13 cellular contexts compared by ENCODE assay signal in genomic region chr12:124867389-124867930, GRCh38. TPM values are rescaled to one million over a fixed set of nuclear protein-coding genes. Genes with fewer than 3 reads are reported as not detected.
DNase-seq lines count a peak whose midpoint lies in the region; ATAC-seq and TF ChIP-seq lines count a peak whose summit lies in the region.
"Had no signal": no experiment of that assay in that cellular context is flagged by ENCODE, and none has a peak within 500 bp of the region (broad histone marks: within the 10 kb centered on the region; RNA-seq: fewer than 3 reads in every experiment).

No MANE protein-coding gene starts in this region.

- 0 out of 2 replicates have a peak overlapping the region, but pooled peaks have one; percentile 12 for H3K27ac ChIP-seq in DOHH2 (ENCODE audit: low read depth, low read length)
- H3K27ac ChIP-seq: lower lobe of right lung had no signal

- no peaks in the 10 kb centered on the region for H3K9me3 Mint-ChIP-seq in osteocyte (ENCODE audit: unreplicated experiment)
- no peaks in the 10 kb centered on the region for H3K9me3 Mint-ChIP-seq in activated T-cell treated with anti-CD3 and anti-CD28 coated beads, Interleukin-2, amount 50 U/mL, for 72 hours
- H3K9me3 Mint-ChIP-seq: activated CD8-positive, alpha-beta T cell treated with anti-CD3 and anti-CD28 coated beads for 36 hours had no signal

- TF ChIP-seq CTCF in DOHH2 (IDR thresholded peaks at IDR 0.05; ENCODE audit: low read depth, low read length, poor library complexity, severe bottlenecking), result no peak
- no peak for TF ChIP-seq CTCF in NB4 (IDR thresholded peaks at IDR 0.05; ENCODE audit: low read depth, low read length)
- no peak for TF ChIP-seq CTCF in osteocyte (IDR thresholded peaks at IDR 0.05)

- H3K4me2 ChIP-seq in DOHH2 (ENCODE audit: low read length), result peak overlapping the region; percentile 21

- H3K79me2 ChIP-seq in DOHH2 (ENCODE audit: control insufficient read depth, low read length), result peaks cover 13% of the 10 kb centered on the region

- DNase-seq in NB4 (ENCODE audit: low read depth) (peak; percentile 64), dermis blood vessel endothelial cell (peak; percentile 49), osteocyte (ENCODE audit: extremely low spot score, unreplicated experiment) (no peak)
- DNase-seq in activated T-cell treated with anti-CD3 and anti-CD28 coated beads, Interleukin-2, amount 50 U/mL, for 72 hours, result no peak
- DNase-seq in stimulated activated naive CD4-positive, alpha-beta T cell (lab: John Stamatoyannopoulos, UW), result no peak
- DNase-seq: activated CD8-positive, alpha-beta T cell treated with anti-CD3 and anti-CD28 coated beads for 36 hours; activated naive CD4-positive, alpha-beta T cell treated with anti-CD3 and anti-CD28 coated beads, Interleukin-2, amount 50 U/mL, for 16 hours; head of caudate nucleus; lower lobe of right lung; stimulated activated CD4-positive, alpha-beta T cell treated with anti-CD3 and anti-CD28 coated beads, Interleukin-4, amount 100 ng/mL, for 1 hour; T-helper 17 cell had no signal

- peaks cover 2% of the 10 kb centered on the region for H3K27me3 Mint-ChIP-seq in osteocyte (ENCODE audit: unreplicated experiment)
- H3K27me3 Mint-ChIP-seq in activated T-cell treated with anti-CD3 and anti-CD28 coated beads, Interleukin-2, amount 50 U/mL, for 72 hours (ENCODE audit: low read depth), result peaks cover 14% of the 10 kb centered on the region

- peaks cover 12% of the 10 kb centered on the region for H3K36me3 ChIP-seq in DOHH2 (ENCODE audit: control insufficient read depth, low read length)
- H3K36me3 ChIP-seq: lower lobe of right lung had no signal

- no peaks in the 10 kb centered on the region for H3K27me3 ChIP-seq in DOHH2 (ENCODE audit: control insufficient read depth, low read length)

- no peak for TF ChIP-seq POLR2A in NB4 (IDR thresholded peaks at IDR 0.05; ENCODE audit: extremely low read depth, insufficient read length)

- H3K4me1 ChIP-seq in DOHH2 (ENCODE audit: control insufficient read depth, low read length), result peaks cover 66% of the 10 kb centered on the region

- no peaks in the 10 kb centered on the region for H3K9me3 ChIP-seq in DOHH2 (ENCODE audit: control insufficient read depth, insufficient read depth, low read length)
- H3K9me3 ChIP-seq: lower lobe of right lung had no signal

- H3K4me3 ChIP-seq in DOHH2 (ENCODE audit: low read length) (no peak overlapping the region), NB4 (ENCODE audit: low read depth, low read length) (no peak overlapping the region)
- H3K4me3 ChIP-seq: lower lobe of right lung had no signal

- peaks cover 15% of the 10 kb centered on the region for H3F3A ChIP-seq in DOHH2 (ENCODE audit: control insufficient read depth, insufficient read depth)

- peaks cover 15% of the 10 kb centered on the region for H3K4me1 Mint-ChIP-seq in osteocyte (ENCODE audit: unreplicated experiment)
- H3K4me1 Mint-ChIP-seq in activated T-cell treated with anti-CD3 and anti-CD28 coated beads, Interleukin-2, amount 50 U/mL, for 72 hours (ENCODE audit: low read depth), result peaks cover 33% of the 10 kb centered on the region

- no peak for ATAC-seq in activated T-cell treated with anti-CD3 and anti-CD28 coated beads, Interleukin-2, amount 50 U/mL, for 72 hours (replicated peaks in 1 of 2)
- ATAC-seq in GM21447 (IDR thresholded peaks at IDR 0.05; ENCODE audit: unreplicated experiment), result no peak
- ATAC-seq: activated CD8-positive, alpha-beta T cell treated with anti-CD3 and anti-CD28 coated beads for 36 hours; lower lobe of right lung; T-helper 17 cell had no signal

- H4K20me1 ChIP-seq in DOHH2 (ENCODE audit: control insufficient read depth, insufficient read depth, low read depth, low read length), result no peaks in the 10 kb centered on the region; the same call in 1 of the 2 replicates

- H3K4me3 Mint-ChIP-seq in osteocyte (ENCODE audit: unreplicated experiment), result no peak overlapping the region
- no peak overlapping the region for H3K4me3 Mint-ChIP-seq in activated T-cell treated with anti-CD3 and anti-CD28 coated beads, Interleukin-2, amount 50 U/mL, for 72 hours
- H3K4me3 Mint-ChIP-seq: activated CD8-positive, alpha-beta T cell treated with anti-CD3 and anti-CD28 coated beads for 36 hours had no signal

- H3K36me3 Mint-ChIP-seq in osteocyte (ENCODE audit: unreplicated experiment), result no peaks in the 10 kb centered on the region
- no peaks in the 10 kb centered on the region for H3K36me3 Mint-ChIP-seq in activated T-cell treated with anti-CD3 and anti-CD28 coated beads, Interleukin-2, amount 50 U/mL, for 72 hours (ENCODE audit: insufficient read depth in 2 of 2)

- H3K9me2 ChIP-seq in DOHH2 (replicated peaks; ENCODE audit: control insufficient read depth, low read length), result no peaks in the 10 kb centered on the region

- peak overlapping the region; percentile 56 for H3K27ac Mint-ChIP-seq in osteocyte (ENCODE audit: unreplicated experiment)
- no peak overlapping the region for H3K27ac Mint-ChIP-seq in activated T-cell treated with anti-CD3 and anti-CD28 coated beads, Interleukin-2, amount 50 U/mL, for 72 hours
- H3K27ac Mint-ChIP-seq: activated CD8-positive, alpha-beta T cell treated with anti-CD3 and anti-CD28 coated beads for 36 hours; T-helper 17 cell had no signal

RNA-seq across cellular contexts. Expression of gene SCARB1, which starts 3.8 kb away (rescaled TPM):
- total RNA-seq in dermis blood vessel endothelial cell (42.5 and 44.1 TPM in 2 replicates), osteocyte (27.1 and 28.2 TPM in 2 replicates)
- 10 to 100 TPM; 13.4 to 14.5 TPM for total RNA-seq in activated T-cell treated with anti-CD3 and anti-CD28 coated beads, Interleukin-2, amount 50 U/mL, for 72 hours

RNA-seq across cellular contexts. Expression of gene UBC, which starts 47.0 kb away (rescaled TPM):
- total RNA-seq in dermis blood vessel endothelial cell, result 1,840 and 2,354 TPM in 2 replicates
- 1,249 and 1,279 TPM in 2 replicates for total RNA-seq in osteocyte
- 1,000 to 10,000 TPM; 1,002 to 1,182 TPM for total RNA-seq in activated T-cell treated with anti-CD3 and anti-CD28 coated beads, Interleukin-2, amount 50 U/mL, for 72 hours

Comparison
In these comparisons a context has a peak if more than half of its experiments do, and no peak if none do; other contexts are left out.
1. DNase-seq: peak in NB4 (single experiment) and dermis blood vessel endothelial cell (single experiment); none in osteocyte (single experiment), activated T-cell treated with anti-CD3 and anti-CD28 coated beads, Interleukin-2, amount 50 U/mL, for 72 hours (0 of 2) and stimulated activated naive CD4-positive, alpha-beta T cell (0 of 6).